ENCODE assay signal across 11 cellular contexts in genomic region chr5:31811210-31811609, GRCh38.
A peak's percentile ranks its signal among the peaks of the same experiment; 100 is the strongest.
DNase-seq lines count a peak whose midpoint lies in the region; ATAC-seq, FAIRE-seq and TF ChIP-seq lines count a peak whose summit lies in the region.
"Had no signal": no experiment of that assay in that cellular context is flagged by ENCODE, and none has a peak within 500 bp of the region (broad histone marks: within the 10 kb centered on the region; RNA-seq: fewer than 3 reads in every experiment).

No MANE protein-coding gene starts in this region.

- peaks cover 0 to 8% of the 10 kb centered on the region in 2 donors for H3K4me1 ChIP-seq in gastrocnemius medialis
- H3K4me1 ChIP-seq: pancreas had no signal

- peak; percentile 62 for FAIRE-seq in H54 (lab: Jason Lieb, UNC)
- FAIRE-seq: pancreas had no signal

- intact Hi-C loops in gastrocnemius medialis (cut with DNase I; ENCODE audit: low total_unique reads): no loop called here

- peak; percentile 80 for DNase-seq in H54 (ENCODE audit: insufficient read length, low spot score)
- peak; percentile 95 for DNase-seq in RWPE1 (ENCODE audit: low spot score)
- peak; percentile 43 for DNase-seq in epithelial cell of prostate (ENCODE audit: low read depth, low spot score)
- peak; percentile 17 to 50 for DNase-seq in gastrocnemius medialis
- no peak for DNase-seq in activated CD8-positive, alpha-beta memory T cell treated with anti-CD3 and anti-CD28 coated beads, Interleukin-2, amount 50 U/mL, for 48 hours
- no peak for DNase-seq in osteocyte (ENCODE audit: extremely low spot score, unreplicated experiment)
- DNase-seq: GF-D8, NCI-H446, pancreas, T-helper 17 cell had no signal

- POLR2A ChIA-PET in RWPE1 (lab: Yijun Ruan, JAX; ENCODE audit: low non-redundant PET): no interaction called here

- H3K27me3 ChIP-seq in gastrocnemius medialis: no peaks in the 10 kb centered on the region
- H3K27me3 ChIP-seq: pancreas had no signal

- H3K9me3 Mint-ChIP-seq in osteocyte (ENCODE audit: unreplicated experiment): no peaks in the 10 kb centered on the region

- CTCF ChIA-PET in RWPE1 (lab: Yijun Ruan, JAX): interaction anchor here (0.8 to 1.6 kb wide), 3 partner anchors 14 to 266 kb away, joined by 3 to 4 read pairs (median 3); no protein-coding TSS in a partner anchor

- peaks cover 8% of the 10 kb centered on the region for H3K27me3 Mint-ChIP-seq in osteocyte (ENCODE audit: unreplicated experiment)

- in situ Hi-C loops in gastrocnemius medialis (cut with MboI; ENCODE audit: low sequenced_read_pairs in 4 of 4): loop anchor here (5.0 to 25.0 kb wide), 3 partner anchors 224 to 229 kb away; no protein-coding TSS in a partner anchor

- H3K27ac ChIP-seq in RWPE1 (peak overlapping the region; percentile 58), epithelial cell of prostate (peak overlapping the region; percentile 47), gastrocnemius medialis (peak overlapping the region in 1 of 4 donors; percentile 5)
- H3K27ac ChIP-seq: pancreas had no signal

- H3K27ac Mint-ChIP-seq in osteocyte (ENCODE audit: unreplicated experiment): no peak overlapping the region
- H3K27ac Mint-ChIP-seq: T-helper 17 cell had no signal

- H3K4me1 Mint-ChIP-seq in osteocyte (ENCODE audit: unreplicated experiment): peaks cover 2% of the 10 kb centered on the region
- H3K4me1 Mint-ChIP-seq: T-helper 17 cell had no signal

- no peak for TF ChIP-seq POLR2A in H54 (IDR thresholded peaks at IDR 0.05; ENCODE audit: low read depth, low read length)
- TF ChIP-seq POLR2A in gastrocnemius medialis (IDR thresholded peaks at IDR 0.05): no peak

- TF ChIP-seq CTCF in RWPE1 (conservative IDR thresholded peaks at IDR 0.05; ENCODE audit: low read depth) (no peak), gastrocnemius medialis (IDR thresholded peaks at IDR 0.05 in 4 of 5, conservative IDR thresholded peaks at IDR 0.05 in 1 of 5) (no peak), osteocyte (IDR thresholded peaks at IDR 0.05) (no peak)

- H3K4me3 ChIP-seq in gastrocnemius medialis: no peak overlapping the region
- H3K4me3 ChIP-seq: pancreas had no signal

- H3K36me3 Mint-ChIP-seq in osteocyte (ENCODE audit: unreplicated experiment): no peaks in the 10 kb centered on the region

- H3K9me3 ChIP-seq in gastrocnemius medialis: no peaks in the 10 kb centered on the region
- H3K9me3 ChIP-seq: pancreas had no signal

- H3K4me3 Mint-ChIP-seq in osteocyte (ENCODE audit: unreplicated experiment): no peak overlapping the region
- H3K4me3 Mint-ChIP-seq: T-helper 17 cell had no signal

- ATAC-seq in gastrocnemius medialis: peak; percentile 92
- ATAC-seq in HG02759 (IDR thresholded peaks at IDR 0.05; ENCODE audit: unreplicated experiment): no peak
- ATAC-seq: pancreas, T-helper 17 cell had no signal

- no peaks in the 10 kb centered on the region for H3K36me3 ChIP-seq in gastrocnemius medialis
- H3K36me3 ChIP-seq: pancreas had no signal

Comparison
In these comparisons a context has a peak if more than half of its experiments do, and no peak if none do; other contexts are left out.
1. DNase-seq: peak in H54 (single experiment), RWPE1 (single experiment), epithelial cell of prostate (single experiment) and gastrocnemius medialis (2 of 2); none in activated CD8-positive, alpha-beta memory T cell treated with anti-CD3 and anti-CD28 coated beads, Interleukin-2, amount 50 U/mL, for 48 hours (single experiment) and osteocyte (single experiment).